27 cellular contexts compared by ENCODE assay signal in genomic region chr6:124260337-124260736, GRCh38.
"Had no signal": no experiment of that assay in that cellular context is flagged by ENCODE, and none has a peak within 500 bp of the region (broad histone marks: within the 10 kb centered on the region; RNA-seq: fewer than 3 reads in every experiment).

No MANE protein-coding gene starts in this region.

- H3K4me1 ChIP-seq: Peyer's patch, SJCRH30 had no signal

- H3K27ac ChIP-seq: brain microvascular endothelial cell, Peyer's patch, RWPE1, SJCRH30, VCaP had no signal

- H3K36me3 ChIP-seq: brain microvascular endothelial cell, MG63, Peyer's patch, SJCRH30 had no signal

- H3K27me3 ChIP-seq: brain microvascular endothelial cell, MG63, Peyer's patch, SJCRH30 had no signal

- H3K4me3 ChIP-seq: MG63, Peyer's patch, SJCRH30 had no signal

- DNase-seq: activated CD4-positive, alpha-beta memory T cell treated with anti-CD3 and anti-CD28 coated beads, Interleukin-2, amount 10 ng/mL, durations not matched to agents 7 days and 5 days; activated CD4-positive, alpha-beta T cell treated with anti-CD3 and anti-CD28 coated beads for 36 hours; activated CD4-positive, alpha-beta T cell treated with anti-CD3 and anti-CD28 coated beads, Interleukin-2, amount 50 U/mL, for 1 hour; activated gamma-delta T cell; activated naive CD4-positive, alpha-beta T cell treated with anti-CD3 and anti-CD28 coated beads for 36 hours; activated naive CD8-positive, alpha-beta T cell treated with anti-CD3 and anti-CD28 coated beads for 36 hours; activated T-cell treated with anti-CD3 and anti-CD28 coated beads for 4 hours; activated T-cell treated with anti-CD3 and anti-CD28 coated beads, Interleukin-2, amount 50 U/mL, for 48 hours; brain microvascular endothelial cell; KG1; MG63; NCI-H1105; NCI-H1436; NCI-H1694 treated with DMSO at 0.1 percent for 48 hours; NCI-H2029 treated with DMSO at 0.1 percent for 48 hours; NCI-H2227 treated with DMSO at 0.1 percent for 48 hours; NCI-H446 treated with DMSO at 0.1 percent for 48 hours; NCI-H524 treated with DMSO at 0.1 percent for 48 hours; NCI-H774; NK-92 treated with Interleukin-12 subunit alpha and Interleukin-12 subunit beta, amount 100 ng/mL, for 24 hours; Peyer's patch; Right ventricle myocardium superior; SJCRH30; SK-N-SH; T-helper 1 cell had no signal

- H3K9me3 ChIP-seq: MG63, Peyer's patch, SJCRH30, SK-N-SH had no signal
